Comparison of ENCODE assay signal across 20 cellular contexts in the genomic region with DNA sequence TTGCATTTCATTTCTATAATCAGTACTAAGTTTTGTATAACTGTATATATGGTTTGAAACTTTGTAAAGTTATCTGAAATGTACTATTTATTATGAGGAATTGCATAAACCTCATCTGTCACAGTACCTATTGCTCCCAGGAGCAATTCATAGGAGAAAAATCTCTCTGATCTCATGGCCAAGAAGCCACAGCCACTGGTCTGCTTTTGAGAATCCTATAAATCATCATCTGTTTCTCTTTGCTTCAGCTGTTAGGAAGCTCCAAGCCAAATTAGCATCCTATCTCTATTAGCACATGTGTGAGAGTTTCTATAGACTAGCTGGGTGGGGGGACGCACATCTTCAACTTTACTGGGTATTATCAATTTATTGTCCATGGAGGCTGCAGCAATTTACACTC.
DNase-seq lines count a peak whose midpoint lies in the region; ATAC-seq and TF ChIP-seq lines count a peak whose summit lies in the region.
"Had no signal": no experiment of that assay in that cellular context is flagged by ENCODE, and none has a peak within 500 bp of the region (broad histone marks: within the 10 kb centered on the region; RNA-seq: fewer than 3 reads in every experiment).

No MANE protein-coding gene starts in this region.

- no peaks in the 10 kb centered on the region for H3K9me3 Mint-ChIP-seq in activated CD8-positive, alpha-beta T cell treated with anti-CD3 and anti-CD28 coated beads, Interleukin-2, amount 10 ng/mL, durations not matched to agents 7 days and 5 days (ENCODE audit: insufficient read depth)
- H3K9me3 Mint-ChIP-seq in activated CD8-positive, alpha-beta T cell treated with anti-CD3 and anti-CD28 coated beads for 36 hours = no peaks in the 10 kb centered on the region
- H3K9me3 Mint-ChIP-seq: CD4-positive, CD25-positive, alpha-beta regulatory T cell; HFFc6 had no signal

- no peak for TF ChIP-seq CTCF in activated CD8-positive, alpha-beta T cell treated with anti-CD3 and anti-CD28 coated beads for 36 hours (IDR thresholded peaks at IDR 0.05)
- TF ChIP-seq CTCF in esophagus muscularis mucosa (IDR thresholded peaks at IDR 0.05) = no peak

- no peak for TF ChIP-seq EP300 in esophagus muscularis mucosa (IDR thresholded peaks at IDR 0.05)

- no peaks in the 10 kb centered on the region for H3K36me3 ChIP-seq in esophagus muscularis mucosa
- H3K36me3 ChIP-seq: BE2C had no signal

- H3K4me3 Mint-ChIP-seq in activated CD8-positive, alpha-beta T cell treated with anti-CD3 and anti-CD28 coated beads, Interleukin-2, amount 10 ng/mL, durations not matched to agents 7 days and 5 days = no peak overlapping the region
- no peak overlapping the region for H3K4me3 Mint-ChIP-seq in activated CD8-positive, alpha-beta T cell treated with anti-CD3 and anti-CD28 coated beads for 36 hours
- H3K4me3 Mint-ChIP-seq: CD4-positive, CD25-positive, alpha-beta regulatory T cell; HFFc6; IgD-negative memory B cell had no signal

- no peaks in the 10 kb centered on the region for H3K27me3 Mint-ChIP-seq in activated CD8-positive, alpha-beta T cell treated with anti-CD3 and anti-CD28 coated beads, Interleukin-2, amount 10 ng/mL, durations not matched to agents 7 days and 5 days (ENCODE audit: low read depth)
- peaks cover 1% of the 10 kb centered on the region for H3K27me3 Mint-ChIP-seq in activated CD8-positive, alpha-beta T cell treated with anti-CD3 and anti-CD28 coated beads for 36 hours

- H3K4me1 Mint-ChIP-seq in activated CD8-positive, alpha-beta T cell treated with anti-CD3 and anti-CD28 coated beads, Interleukin-2, amount 10 ng/mL, durations not matched to agents 7 days and 5 days (ENCODE audit: low read depth) = no peaks in the 10 kb centered on the region
- H3K4me1 Mint-ChIP-seq in activated CD8-positive, alpha-beta T cell treated with anti-CD3 and anti-CD28 coated beads for 36 hours (ENCODE audit: low read depth) = no peaks in the 10 kb centered on the region
- H3K4me1 Mint-ChIP-seq: CD4-positive, CD25-positive, alpha-beta regulatory T cell; IgD-negative memory B cell had no signal

- H3K9me3 ChIP-seq in esophagus muscularis mucosa = no peaks in the 10 kb centered on the region
- H3K9me3 ChIP-seq: BE2C had no signal

- no peak for TF ChIP-seq POLR2A in esophagus muscularis mucosa (IDR thresholded peaks at IDR 0.05; ENCODE audit: low read depth)

- WGBS in esophagus muscularis mucosa = 100% methylated on average over 1 of the region's 1 CpG

- peaks cover 0 to 14% (median 0%) of the 10 kb centered on the region in 4 donors for H3K27me3 ChIP-seq in esophagus muscularis mucosa
- H3K27me3 ChIP-seq: BE2C had no signal

- intact Hi-C loops in activated CD8-positive, alpha-beta T cell treated with anti-CD3 and anti-CD28 coated beads for 36 hours (cut with micrococcal nuclease) = no loop called here
- intact Hi-C loops in esophagus muscularis mucosa (cut with DNase I) (no loop called here), posterior vena cava (cut with DNase I) (no loop called here)

- ATAC-seq in activated CD8-positive, alpha-beta T cell treated with anti-CD3 and anti-CD28 coated beads, Interleukin-2, amount 10 ng/mL, durations not matched to agents 7 days and 5 days = no peak
- no peak for ATAC-seq in activated CD8-positive, alpha-beta T cell treated with anti-CD3 and anti-CD28 coated beads for 36 hours
- no peak for ATAC-seq in HG03159 (IDR thresholded peaks at IDR 0.05; ENCODE audit: unreplicated experiment)
- ATAC-seq: GM12878, HCT116 had no signal

- H3K4me3 ChIP-seq in esophagus muscularis mucosa = no peak overlapping the region
- H3K4me3 ChIP-seq: GM12878 had no signal

- CTCF ChIA-PET in activated CD8-positive, alpha-beta T cell treated with anti-CD3 and anti-CD28 coated beads, Interleukin-2, amount 10 ng/mL, durations not matched to agents 7 days and 5 days (lab: Charles Lee) = interaction anchor here (1.5 to 2.8 kb wide), 2 partner anchors 12 to 14 kb away, joined by 6 to 18 read pairs; no protein-coding TSS in a partner anchor
- CTCF ChIA-PET in activated CD8-positive, alpha-beta T cell treated with anti-CD3 and anti-CD28 coated beads for 36 hours (lab: Charles Lee) = interaction anchor here (1.2 kb wide), 1 partner anchor 13 kb away, joined by 10 read pairs; no protein-coding TSS in a partner anchor

- no peak overlapping the region for H3K27ac ChIP-seq in esophagus muscularis mucosa (replicated peaks in 1 of 4)

- no peaks in the 10 kb centered on the region for H3K36me3 Mint-ChIP-seq in activated CD8-positive, alpha-beta T cell treated with anti-CD3 and anti-CD28 coated beads, Interleukin-2, amount 10 ng/mL, durations not matched to agents 7 days and 5 days (ENCODE audit: low read depth)
- no peaks in the 10 kb centered on the region for H3K36me3 Mint-ChIP-seq in activated CD8-positive, alpha-beta T cell treated with anti-CD3 and anti-CD28 coated beads for 36 hours (ENCODE audit: low read depth)
- H3K36me3 Mint-ChIP-seq: CD4-positive, CD25-positive, alpha-beta regulatory T cell; IgD-negative memory B cell had no signal

- H3K4me1 ChIP-seq in esophagus muscularis mucosa = peaks cover 0 to 8% (median 0%) of the 10 kb centered on the region in 4 donors
- H3K4me1 ChIP-seq: BE2C had no signal

- H3K27ac Mint-ChIP-seq in activated CD8-positive, alpha-beta T cell treated with anti-CD3 and anti-CD28 coated beads, Interleukin-2, amount 10 ng/mL, durations not matched to agents 7 days and 5 days = no peak overlapping the region
- H3K27ac Mint-ChIP-seq in activated CD8-positive, alpha-beta T cell treated with anti-CD3 and anti-CD28 coated beads for 36 hours = no peak overlapping the region
- H3K27ac Mint-ChIP-seq: CD4-positive, CD25-positive, alpha-beta regulatory T cell; HFFc6; IgD-negative memory B cell had no signal

- peak; percentile 4 for DNase-seq in activated CD8-positive, alpha-beta T cell treated with anti-CD3 and anti-CD28 coated beads, Interleukin-2, amount 10 ng/mL, durations not matched to agents 7 days and 5 days
- no peak for DNase-seq in activated CD8-positive, alpha-beta T cell treated with anti-CD3 and anti-CD28 coated beads for 36 hours
- DNase-seq in NCI-H146 treated with DMSO at 0.1 percent for 48 hours (lab: John Stamatoyannopoulos, UW; ENCODE audit: unreplicated experiment) = peak; percentile 53
- peak; percentile 62 for DNase-seq in esophagus muscularis mucosa (ENCODE audit: extremely low spot score)
- DNase-seq in midbrain (lab: John Stamatoyannopoulos, UW) = no peak
- no peak for DNase-seq in posterior vena cava (ENCODE audit: low spot score)
- DNase-seq in COLO829 (ENCODE audit: low spot score) = no peak
- DNase-seq: 8988T; BE2C; C1 segment of cervical spinal cord; Calu3; CD4-positive, CD25-positive, alpha-beta regulatory T cell; DMS79 treated with DMSO at 0.1 percent for 48 hours; GF-D8; GOT3; HFFc6 had no signal

- POLR2A ChIA-PET in activated CD8-positive, alpha-beta T cell treated with anti-CD3 and anti-CD28 coated beads, Interleukin-2, amount 10 ng/mL, durations not matched to agents 7 days and 5 days (lab: Charles Lee) = no interaction called here
- POLR2A ChIA-PET in activated CD8-positive, alpha-beta T cell treated with anti-CD3 and anti-CD28 coated beads for 36 hours (lab: Charles Lee) = no interaction called here

Comparison
In these comparisons a context has a peak if more than half of its experiments do, and no peak if none do; other contexts are left out.
1. DNase-seq: peak in activated CD8-positive, alpha-beta T cell treated with anti-CD3 and anti-CD28 coated beads, Interleukin-2, amount 10 ng/mL, durations not matched to agents 7 days and 5 days (single experiment), NCI-H146 treated with DMSO at 0.1 percent for 48 hours (single experiment) and esophagus muscularis mucosa (single experiment); none in activated CD8-positive, alpha-beta T cell treated with anti-CD3 and anti-CD28 coated beads for 36 hours (single experiment), midbrain (single experiment), posterior vena cava (single experiment) and COLO829 (single experiment).